Comparison of ENCODE assay signal across 33 cellular contexts in genomic region chr13:29301027-29301426, GRCh38.
"Had no signal": no experiment of that assay in that cellular context is flagged by ENCODE, and none has a peak within 500 bp of the region (broad histone marks: within the 10 kb centered on the region; RNA-seq: fewer than 3 reads in every experiment).

No MANE protein-coding gene starts in this region.

- H3K36me3 Mint-ChIP-seq: activated naive CD4-positive, alpha-beta T cell treated with anti-CD3 and anti-CD28 coated beads, Interleukin-2, amount 50 U/mL, for 24 hours; activated naive CD8-positive, alpha-beta T cell treated with anti-CD3 and anti-CD28 coated beads, Interleukin-2, amount 10 ng/mL, durations not matched to agents 7 days and 5 days had no signal

- H3K27me3 Mint-ChIP-seq: activated CD4-positive, alpha-beta T cell treated with anti-CD3 and anti-CD28 coated beads, Interleukin-2, amount 10 ng/mL, durations not matched to agents 7 days and 5 days; activated naive CD8-positive, alpha-beta T cell treated with anti-CD3 and anti-CD28 coated beads, Interleukin-2, amount 10 ng/mL, durations not matched to agents 7 days and 5 days had no signal

- H3K4me1 ChIP-seq: body of pancreas, breast epithelium, Peyer's patch, SJSA1 had no signal

- H3K27ac ChIP-seq: body of pancreas, breast epithelium, Peyer's patch, SJSA1 had no signal

- H3K36me3 ChIP-seq: breast epithelium, MG63, Peyer's patch, SJSA1 had no signal

- DNase-seq: activated CD4-positive, alpha-beta T cell treated with anti-CD3 and anti-CD28 coated beads for 36 hours; activated CD4-positive, alpha-beta T cell treated with anti-CD3 and anti-CD28 coated beads, Interleukin-2, amount 10 ng/mL, durations not matched to agents 7 days and 5 days; activated CD4-positive, alpha-beta T cell treated with anti-CD3 and anti-CD28 coated beads, Interleukin-2, amount 50 U/mL, for 48 hours; activated CD8-positive, alpha-beta T cell treated with anti-CD3 and anti-CD28 coated beads, Interleukin-2, amount 10 ng/mL, durations not matched to agents 7 days and 5 days; activated gamma-delta T cell; activated naive CD4-positive, alpha-beta T cell treated with Interleukin-2 at 50 U/mL for 16 hours; activated naive CD8-positive, alpha-beta T cell treated with anti-CD3 and anti-CD28 coated beads, Interleukin-2, amount 10 ng/mL, durations not matched to agents 7 days and 5 days; activated T-cell treated with anti-CD3 and anti-CD28 coated beads, Interleukin-2, amount 50 U/mL, for 24 hours; body of pancreas; Kasumi-1; MG63; NCI-H1048; NCI-H1105 treated with DMSO at 0.1 percent for 48 hours; NCI-H1436; NCI-H1694; NCI-H1930; NCI-H2081 treated with DMSO at 0.1 percent for 48 hours; NCI-H345; NCI-H524 treated with DMSO at 0.1 percent for 48 hours; NCI-H748 treated with DMSO at 0.1 percent for 48 hours; NK-92 treated with Interleukin-12 subunit alpha and Interleukin-12 subunit beta, amount 100 ng/mL, for 24 hours; PC-3; Peyer's patch; RPMI8226; SHP77 treated with DMSO at 0.1 percent for 48 hours; SK-N-SH had no signal

- H3K9me2 ChIP-seq: SK-N-SH had no signal

- H3K4me1 Mint-ChIP-seq: activated CD4-positive, alpha-beta T cell treated with anti-CD3 and anti-CD28 coated beads for 36 hours; activated CD4-positive, alpha-beta T cell treated with anti-CD3 and anti-CD28 coated beads, Interleukin-2, amount 10 ng/mL, durations not matched to agents 7 days and 5 days; activated naive CD4-positive, alpha-beta T cell treated with anti-CD3 and anti-CD28 coated beads, Interleukin-2, amount 50 U/mL, for 24 hours; activated naive CD8-positive, alpha-beta T cell treated with anti-CD3 and anti-CD28 coated beads, Interleukin-2, amount 10 ng/mL, durations not matched to agents 7 days and 5 days had no signal

- H3K27ac Mint-ChIP-seq: activated CD4-positive, alpha-beta T cell treated with anti-CD3 and anti-CD28 coated beads for 36 hours; activated CD4-positive, alpha-beta T cell treated with anti-CD3 and anti-CD28 coated beads, Interleukin-2, amount 10 ng/mL, durations not matched to agents 7 days and 5 days; activated CD8-positive, alpha-beta T cell treated with anti-CD3 and anti-CD28 coated beads, Interleukin-2, amount 10 ng/mL, durations not matched to agents 7 days and 5 days; activated naive CD4-positive, alpha-beta T cell treated with anti-CD3 and anti-CD28 coated beads, Interleukin-2, amount 50 U/mL, for 24 hours; activated naive CD8-positive, alpha-beta T cell treated with anti-CD3 and anti-CD28 coated beads, Interleukin-2, amount 10 ng/mL, durations not matched to agents 7 days and 5 days; activated T-cell treated with anti-CD3 and anti-CD28 coated beads, Interleukin-2, amount 50 U/mL, for 24 hours; activated T-helper 2 cell treated with anti-CD3 and anti-CD28 coated beads, Interferon-gamma antibody, Interleukin-2, Interleukin-4, amounts not matched to agents 10 μg/mL and 5 μg/mL and 100 μg/mL, durations not matched to agents 14 hours and 24 hours and 36 hours; T-helper 1 cell treated with Interleukin-12 subunit alpha and Interleukin-12 subunit beta and Interleukin-4 antibody, amounts not matched to agents 30 μg/mL and 1 μg/mL, for 36 hours; T-helper 2 cell treated with Interferon-gamma antibody and Interleukin-4, amounts not matched to agents 5 μg/mL and 100 μg/mL, for 36 hours had no signal

- H3K4me3 ChIP-seq: body of pancreas, breast epithelium, MG63, Peyer's patch, SJSA1 had no signal

- H3K4me3 Mint-ChIP-seq: activated CD4-positive, alpha-beta T cell treated with anti-CD3 and anti-CD28 coated beads for 36 hours; activated CD4-positive, alpha-beta T cell treated with anti-CD3 and anti-CD28 coated beads, Interleukin-2, amount 10 ng/mL, durations not matched to agents 7 days and 5 days; activated CD8-positive, alpha-beta T cell treated with anti-CD3 and anti-CD28 coated beads, Interleukin-2, amount 10 ng/mL, durations not matched to agents 7 days and 5 days; activated naive CD4-positive, alpha-beta T cell treated with anti-CD3 and anti-CD28 coated beads, Interleukin-2, amount 50 U/mL, for 24 hours; activated naive CD8-positive, alpha-beta T cell treated with anti-CD3 and anti-CD28 coated beads, Interleukin-2, amount 10 ng/mL, durations not matched to agents 7 days and 5 days; activated T-cell treated with anti-CD3 and anti-CD28 coated beads, Interleukin-2, amount 50 U/mL, for 24 hours; T-helper 1 cell treated with Interleukin-12 subunit alpha and Interleukin-12 subunit beta and Interleukin-4 antibody, amounts not matched to agents 30 μg/mL and 1 μg/mL, for 36 hours; T-helper 2 cell treated with Interferon-gamma antibody and Interleukin-4, amounts not matched to agents 5 μg/mL and 100 μg/mL, for 36 hours had no signal

- ATAC-seq: activated CD4-positive, alpha-beta T cell treated with anti-CD3 and anti-CD28 coated beads for 36 hours; activated CD4-positive, CD25-positive, alpha-beta regulatory T cell treated with anti-CD3 and anti-CD28 coated beads, Interleukin-2, amount 50 U/mL, for 24 hours; activated CD8-positive, alpha-beta T cell treated with anti-CD3 and anti-CD28 coated beads, Interleukin-2, amount 10 ng/mL, durations not matched to agents 7 days and 5 days; body of pancreas; PC-3 had no signal

- H3K9ac ChIP-seq: SK-N-SH had no signal

- H3K4me2 ChIP-seq: SK-N-SH had no signal

- H3K27me3 ChIP-seq: body of pancreas, breast epithelium, Peyer's patch, SJSA1 had no signal

- H3K9me3 ChIP-seq: body of pancreas, MG63, Peyer's patch, SJSA1, SK-N-SH had no signal
